In genomic region chr14:31263485-31264133, GRCh38 we compare ENCODE assay signal across 8 cellular contexts. TPM values are rescaled to one million over a fixed set of nuclear protein-coding genes. Genes with fewer than 3 reads are reported as not detected.
DNase-seq lines count a peak whose midpoint lies in the region; ATAC-seq and TF ChIP-seq lines count a peak whose summit lies in the region.

No MANE protein-coding gene starts in this region.

- no peaks in the 10 kb centered on the region for H3K79me2 ChIP-seq in PC-9 (ENCODE audit: low read depth)

- POLR2A ChIA-PET in PC-9 (lab: Charles Lee; ENCODE audit: unreplicated experiment) = interaction anchor here (0.5 to 0.7 kb wide), 3 partner anchors 34 to 1237 kb away, joined by 3 to 4 read pairs (median 3); partner anchors contain the start of gene SCFD1

- H3K36me3 ChIP-seq in PC-9 (ENCODE audit: low read depth) = no peaks in the 10 kb centered on the region
- no peaks in the 10 kb centered on the region for H3K36me3 ChIP-seq in muscle layer of duodenum (ENCODE audit: control insufficient read depth in 1 of 2, insufficient read depth in 2 of 2, low read length in 2 of 2)

- no peaks in the 10 kb centered on the region for H4K20me1 ChIP-seq in PC-9 (ENCODE audit: insufficient read depth)

- CTCF ChIA-PET in PC-9 (lab: Charles Lee) = interaction anchor here (0.5 to 0.8 kb wide), 2 partner anchors 35 to 221 kb away, joined by 4 to 6 read pairs; no protein-coding TSS in a partner anchor

- peak; percentile 95 for DNase-seq in AG08395 (ENCODE audit: low spot score)
- peak; percentile 77 to 97 for DNase-seq in PC-9
- DNase-seq in fibroblast of gingiva (ENCODE audit: low read depth) = peak; percentile 100
- DNase-seq in DMS79 (lab: John Stamatoyannopoulos, UW) = no peak
- no peak for DNase-seq in cortex of kidney (lab: John Stamatoyannopoulos, UW)

- peak overlapping the region; percentile 61 for H3K4me2 ChIP-seq in PC-9

- peaks cover 40% of the 10 kb centered on the region for H3F3A ChIP-seq in PC-9 (ENCODE audit: insufficient read depth, low read depth)

- H3K27me3 ChIP-seq in PC-9 (ENCODE audit: insufficient read depth, low read depth) = no peaks in the 10 kb centered on the region
- H3K27me3 ChIP-seq in muscle layer of duodenum (ENCODE audit: low read depth, low read length) = no peaks in the 10 kb centered on the region

- H3K4me1 ChIP-seq in PC-9 (replicated peaks; ENCODE audit: insufficient read depth) (peaks cover 53% of the 10 kb centered on the region), muscle layer of duodenum (ENCODE audit: control insufficient read depth in 1 of 2, insufficient read depth in 2 of 2, low read length in 2 of 2) (peaks cover 7 to 27% of the 10 kb centered on the region in 2 donors)

- no peak for TF ChIP-seq CTCF in PC-9 (conservative IDR thresholded peaks at IDR 0.05)

- no peak overlapping the region for H3K4me3 ChIP-seq in PC-9
- no peak overlapping the region for H3K4me3 ChIP-seq in muscle layer of duodenum (ENCODE audit: low read depth in 1 of 2, low read length in 2 of 2)

- intact Hi-C loops in PC-9 (cut with micrococcal nuclease; ENCODE audit: unreplicated experiment) = loop anchor here (2.0 to 5.0 kb wide), 3 partner anchors 19 to 55 kb away; no protein-coding TSS in a partner anchor

- no TSS peak for BruUV-seq in PC-9 (replicated peaks; lab: Mats Ljungman, UMichigan)

- H2AFZ ChIP-seq in PC-9 = no peak overlapping the region

- H3K27ac ChIP-seq in PC-9 = peak overlapping the region; percentile 83
- peak overlapping the region; percentile 52 for H3K27ac ChIP-seq in muscle layer of duodenum (ENCODE audit: low read length)

- H3K9me2 ChIP-seq in PC-9 (ENCODE audit: insufficient read depth) = no peaks in the 10 kb centered on the region

- H3K9me3 ChIP-seq in PC-9 (ENCODE audit: insufficient read depth, low read depth) = no peaks in the 10 kb centered on the region
- no peaks in the 10 kb centered on the region for H3K9me3 ChIP-seq in muscle layer of duodenum (ENCODE audit: control insufficient read depth in 1 of 2, low read length in 2 of 2)

- no peak for ATAC-seq in HG03432 (IDR thresholded peaks at IDR 0.05; ENCODE audit: unreplicated experiment)
- no peak for ATAC-seq in GM19324 (IDR thresholded peaks at IDR 0.05; ENCODE audit: low FRiP score, unreplicated experiment)

RNA-seq across cellular contexts. Expression of gene HECTD1, which starts 56.0 kb away (rescaled TPM):
- total RNA-seq in PC-9 (2021) = 93.9 and 94.4 TPM in 2 replicates

Comparison
In these comparisons a context has a peak if more than half of its experiments do, and no peak if none do; other contexts are left out.
1. DNase-seq: peak in AG08395 (single experiment), PC-9 (2 of 2) and fibroblast of gingiva (single experiment); none in DMS79 (single experiment) and cortex of kidney (single experiment).